19 cellular contexts compared by ENCODE assay signal in genomic region chr4:19832388-19832787, GRCh38.
A peak's percentile ranks its signal among the peaks of the same experiment; 100 is the strongest.
DNase-seq lines count a peak whose midpoint lies in the region; ATAC-seq and TF ChIP-seq lines count a peak whose summit lies in the region.
"Had no signal": no experiment of that assay in that cellular context is flagged by ENCODE, and none has a peak within 500 bp of the region (broad histone marks: within the 10 kb centered on the region; RNA-seq: fewer than 3 reads in every experiment).

No MANE protein-coding gene starts in this region.

- no peak for TF ChIP-seq CTCF in AG10803 (conservative IDR thresholded peaks at IDR 0.05; ENCODE audit: low read length)
- TF ChIP-seq CTCF in astrocyte of the spinal cord (IDR thresholded peaks at IDR 0.05; ENCODE audit: low read depth, low read length) = no peak
- TF ChIP-seq CTCF in foreskin fibroblast (IDR thresholded peaks at IDR 0.05; ENCODE audit: low read depth, low read length) = no peak
- TF ChIP-seq CTCF in spleen (IDR thresholded peaks at IDR 0.05 in 8 of 11, conservative IDR thresholded peaks at IDR 0.05 in 3 of 11) = no peak

- no peak for TF ChIP-seq POLR2A in spleen (IDR thresholded peaks at IDR 0.05)

- DNase-seq in AG10803 (ENCODE audit: low read depth) (peak; percentile 11), HS-5 (ENCODE audit: low read depth) (peak; percentile 0), astrocyte of the spinal cord (ENCODE audit: low read depth, low spot score) (peak; percentile 20), foreskin fibroblast (peak; percentile 14 to 40), left cardiac atrium (no peak), spleen (no peak)
- DNase-seq in stimulated activated CD4-positive, alpha-beta T cell treated with anti-CD3 and anti-CD28 coated beads, Interleukin-4, amount 100 ng/mL, for 1 hour = no peak
- DNase-seq: BE2C; CD4-positive, alpha-beta memory T cell; DMS79; GF-D8; NCI-H1048; NCI-H1694; NCI-H69; PC-9; SK-N-SH had no signal

- H3K27me3 ChIP-seq in spleen (replicated peaks in 1 of 7) = no peaks in the 10 kb centered on the region
- H3K27me3 ChIP-seq: BE2C had no signal

- H3K4me1 ChIP-seq in spleen = no peaks in the 10 kb centered on the region
- H3K4me1 ChIP-seq: A549, BE2C had no signal

- intact Hi-C loops in left cardiac atrium (cut with DNase I) (no loop called here), spleen (cut with DNase I; ENCODE audit: low total_unique reads) (no loop called here)

- H3K4me3 ChIP-seq in AG10803 (ENCODE audit: low read length) = no peak overlapping the region
- no peak overlapping the region for H3K4me3 ChIP-seq in astrocyte of the spinal cord (ENCODE audit: low read depth, low read length)
- no peak overlapping the region for H3K4me3 ChIP-seq in foreskin fibroblast (ENCODE audit: low read depth in 1 of 2, low read length in 2 of 2)
- no peak overlapping the region for H3K4me3 ChIP-seq in spleen
- H3K4me3 ChIP-seq: A549, PC-9 had no signal

- peaks cover 0 to 9% (median 0%) of the 10 kb centered on the region in 8 donors for H3K9me3 ChIP-seq in spleen
- H3K9me3 ChIP-seq: A549, BE2C, SK-N-SH had no signal

- ATAC-seq in left cardiac atrium (no peak), HG03196 (IDR thresholded peaks at IDR 0.05; ENCODE audit: unreplicated experiment) (no peak)
- ATAC-seq: A549, Right ventricle myocardium inferior had no signal

- no peak overlapping the region for H3K27ac ChIP-seq in spleen
- H3K27ac ChIP-seq: A549, PC-9 had no signal

- H3K36me3 ChIP-seq in spleen = no peaks in the 10 kb centered on the region
- H3K36me3 ChIP-seq: BE2C had no signal

- 66 to 80% (median 68%) methylated on average over 2 of the region's 2 CpGs for WGBS in spleen, 5 donors

- in situ Hi-C loops in astrocyte of the spinal cord (cut with HindIII; ENCODE audit: low sequenced_read_pairs) = no loop called here

Comparison
In these comparisons a context has a peak if more than half of its experiments do, and no peak if none do; other contexts are left out.
1. DNase-seq: peak in AG10803 (single experiment), HS-5 (single experiment), astrocyte of the spinal cord (single experiment) and foreskin fibroblast (2 of 2); none in left cardiac atrium (single experiment), stimulated activated CD4-positive, alpha-beta T cell treated with anti-CD3 and anti-CD28 coated beads, Interleukin-4, amount 100 ng/mL, for 1 hour (single experiment) and spleen (single experiment).